In genomic region chr20:38725458-38725958, GRCh38 we compare ENCODE assay signal across 15 cellular contexts. TPM values are rescaled to one million over a fixed set of nuclear protein-coding genes. Genes with fewer than 3 reads are reported as not detected.
DNase-seq lines count a peak whose midpoint lies in the region; ATAC-seq, FAIRE-seq and TF ChIP-seq lines count a peak whose summit lies in the region.
"Had no signal": no experiment of that assay in that cellular context is flagged by ENCODE, and none has a peak within 500 bp of the region (broad histone marks: within the 10 kb centered on the region; RNA-seq: fewer than 3 reads in every experiment).

No MANE protein-coding gene starts in this region.

- no peak for ATAC-seq in CD4-positive, CD25-positive, alpha-beta regulatory T cell (ENCODE audit: low read depth in 2 of 2)
- no peak for ATAC-seq in activated CD8-positive, alpha-beta T cell treated with anti-CD3 and anti-CD28 coated beads for 36 hours
- no peak for ATAC-seq in HG02642 (IDR thresholded peaks at IDR 0.05; ENCODE audit: poor library complexity, unreplicated experiment)
- ATAC-seq: gastroesophageal sphincter had no signal

- no peak for FAIRE-seq in frontal cortex (lab: Jason Lieb, UNC)
- FAIRE-seq: D721Med had no signal

- no peaks in the 10 kb centered on the region for H3K79me2 ChIP-seq in PC-9 (ENCODE audit: low read depth)

- peak overlapping the region; percentile 44; the same call in 1 of the 2 replicates for H3K9ac ChIP-seq in ES-I3 (ENCODE audit: low read depth, low read length)

- H3K36me3 ChIP-seq in CD4-positive, CD25-positive, alpha-beta regulatory T cell (ENCODE audit: control insufficient read depth, insufficient read depth, low read length) = no peaks in the 10 kb centered on the region
- H3K36me3 ChIP-seq in ES-I3 (ENCODE audit: insufficient read depth, low read length) (no peaks in the 10 kb centered on the region), PC-9 (ENCODE audit: low read depth) (no peaks in the 10 kb centered on the region)
- H3K36me3 ChIP-seq: gastroesophageal sphincter, tibial nerve had no signal

- H3K27ac ChIP-seq in CD4-positive, CD25-positive, alpha-beta regulatory T cell (ENCODE audit: insufficient read depth, low read length, poor library complexity, severe bottlenecking) = no peak overlapping the region
- H3K27ac ChIP-seq in PC-9 = no peak overlapping the region
- H3K27ac ChIP-seq: gastroesophageal sphincter, tibial nerve had no signal

- POLR2A ChIA-PET in activated CD8-positive, alpha-beta T cell treated with anti-CD3 and anti-CD28 coated beads for 36 hours (lab: Charles Lee) = interaction anchor here (1.1 to 1.2 kb wide), 2 partner anchors 35 to 52 kb away, joined by 3 read pairs; no protein-coding TSS in a partner anchor
- POLR2A ChIA-PET in PC-9 (lab: Charles Lee; ENCODE audit: unreplicated experiment) = no interaction called here

- peak overlapping the region in 1 of 3 donors; percentile 91 for H3K27ac Mint-ChIP-seq in CD4-positive, CD25-positive, alpha-beta regulatory T cell
- no peak overlapping the region for H3K27ac Mint-ChIP-seq in activated CD8-positive, alpha-beta T cell treated with anti-CD3 and anti-CD28 coated beads for 36 hours
- H3K27ac Mint-ChIP-seq in mesothelial cell of epicardium = no peak overlapping the region

- intact Hi-C loops in activated CD8-positive, alpha-beta T cell treated with anti-CD3 and anti-CD28 coated beads for 36 hours (cut with micrococcal nuclease) = loop anchor here (5.0 kb wide), 1 partner anchor 38 kb away; no protein-coding TSS in a partner anchor
- intact Hi-C loops in PC-9 (cut with micrococcal nuclease; ENCODE audit: unreplicated experiment) = no loop called here

- peak overlapping the region; percentile 32 for H3K4me3 ChIP-seq in CD4-positive, CD25-positive, alpha-beta regulatory T cell (ENCODE audit: low read depth, low read length)
- no peak overlapping the region for H3K4me3 ChIP-seq in PC-9
- H3K4me3 ChIP-seq: gastroesophageal sphincter, tibial nerve had no signal

- H3K27me3 Mint-ChIP-seq in CD4-positive, CD25-positive, alpha-beta regulatory T cell = peaks cover 93% of the 10 kb centered on the region
- H3K27me3 Mint-ChIP-seq in activated CD8-positive, alpha-beta T cell treated with anti-CD3 and anti-CD28 coated beads for 36 hours = peaks cover 90% of the 10 kb centered on the region
- peaks cover 99% of the 10 kb centered on the region for H3K27me3 Mint-ChIP-seq in mesothelial cell of epicardium (ENCODE audit: low read depth)

- no peaks in the 10 kb centered on the region for H3K9me3 ChIP-seq in CD4-positive, CD25-positive, alpha-beta regulatory T cell (ENCODE audit: control insufficient read depth in 2 of 2, low read length in 2 of 2)
- H3K9me3 ChIP-seq in ES-I3 (ENCODE audit: control insufficient read depth, insufficient read depth, low read length) = no peaks in the 10 kb centered on the region
- H3K9me3 ChIP-seq in PC-9 (ENCODE audit: insufficient read depth, low read depth) = no peaks in the 10 kb centered on the region
- H3K9me3 ChIP-seq: tibial nerve had no signal

- peak overlapping the region in 3 of 4 donors; percentile 57 to 69 (median 64) for H3K4me3 Mint-ChIP-seq in CD4-positive, CD25-positive, alpha-beta regulatory T cell
- H3K4me3 Mint-ChIP-seq in activated CD8-positive, alpha-beta T cell treated with anti-CD3 and anti-CD28 coated beads for 36 hours = no peak overlapping the region
- peak overlapping the region; percentile 15 for H3K4me3 Mint-ChIP-seq in mesothelial cell of epicardium

- CTCF ChIA-PET in activated CD8-positive, alpha-beta T cell treated with anti-CD3 and anti-CD28 coated beads for 36 hours (lab: Charles Lee) = interaction anchor here (0.8 to 5.3 kb wide), 13 partner anchors 10 to 260 kb away, joined by 3 to 53 read pairs (median 4); partner anchors contain the start of gene ACTR5
- CTCF ChIA-PET in PC-9 (lab: Charles Lee) = no interaction called here

- H3K36me3 Mint-ChIP-seq in CD4-positive, CD25-positive, alpha-beta regulatory T cell = no peaks in the 10 kb centered on the region
- no peaks in the 10 kb centered on the region for H3K36me3 Mint-ChIP-seq in activated CD8-positive, alpha-beta T cell treated with anti-CD3 and anti-CD28 coated beads for 36 hours (ENCODE audit: low read depth)
- no peaks in the 10 kb centered on the region for H3K36me3 Mint-ChIP-seq in mesothelial cell of epicardium

- no peak overlapping the region for H2AFZ ChIP-seq in PC-9

- peaks cover 0 to 7% (median 0%) of the 10 kb centered on the region in 7 donors for H3K9me3 Mint-ChIP-seq in CD4-positive, CD25-positive, alpha-beta regulatory T cell
- peaks cover 3% of the 10 kb centered on the region for H3K9me3 Mint-ChIP-seq in activated CD8-positive, alpha-beta T cell treated with anti-CD3 and anti-CD28 coated beads for 36 hours
- H3K9me3 Mint-ChIP-seq in mesothelial cell of epicardium = no peaks in the 10 kb centered on the region

- H3K4me1 ChIP-seq in CD4-positive, CD25-positive, alpha-beta regulatory T cell (ENCODE audit: control insufficient read depth, insufficient read depth, low read length, poor library complexity, severe bottlenecking) = peaks cover 66% of the 10 kb centered on the region
- H3K4me1 ChIP-seq in ES-I3 (ENCODE audit: insufficient read depth, low read length) (peaks cover 3% of the 10 kb centered on the region; the same call in 1 of the 2 replicates), PC-9 (replicated peaks; ENCODE audit: insufficient read depth) (no peaks in the 10 kb centered on the region)

- no TSS peak for BruUV-seq in PC-9 (replicated peaks; lab: Mats Ljungman, UMichigan)

- no peaks in the 10 kb centered on the region for H3K9me2 ChIP-seq in PC-9 (ENCODE audit: insufficient read depth)

- peaks cover 48% of the 10 kb centered on the region for H3K27me3 ChIP-seq in CD4-positive, CD25-positive, alpha-beta regulatory T cell (ENCODE audit: control insufficient read depth, insufficient read depth, low read length)
- peaks cover 59% of the 10 kb centered on the region for H3K27me3 ChIP-seq in PC-9 (ENCODE audit: insufficient read depth, low read depth)

- no peaks in the 10 kb centered on the region for H4K20me1 ChIP-seq in PC-9 (ENCODE audit: insufficient read depth)

- TF ChIP-seq CTCF in activated CD8-positive, alpha-beta T cell treated with anti-CD3 and anti-CD28 coated beads for 36 hours (IDR thresholded peaks at IDR 0.05) = no peak
- TF ChIP-seq CTCF in mesothelial cell of epicardium (IDR thresholded peaks at IDR 0.05; ENCODE audit: unreplicated experiment) (no peak), PC-9 (conservative IDR thresholded peaks at IDR 0.05) (no peak)

- no peak overlapping the region for H3K4me2 ChIP-seq in PC-9

- H3F3A ChIP-seq in PC-9 (ENCODE audit: insufficient read depth, low read depth) = no peaks in the 10 kb centered on the region

- no peak for DNase-seq in CD4-positive, CD25-positive, alpha-beta regulatory T cell
- peak; percentile 8 for DNase-seq in activated CD8-positive, alpha-beta T cell treated with anti-CD3 and anti-CD28 coated beads for 36 hours
- no peak for DNase-seq in mesothelial cell of epicardium (ENCODE audit: low spot score in 2 of 2, unreplicated experiment in 2 of 2)
- DNase-seq in frontal cortex (ENCODE audit: low spot score in 2 of 2) = no peak
- no peak for DNase-seq in NCI-H2081 (lab: John Stamatoyannopoulos, UW)
- no peak for DNase-seq in PC-9
- DNase-seq: amniotic stem cell had no signal

- peaks cover 6 to 67% (median 43%) of the 10 kb centered on the region in 4 donors for H3K4me1 Mint-ChIP-seq in CD4-positive, CD25-positive, alpha-beta regulatory T cell
- peaks cover 54% of the 10 kb centered on the region for H3K4me1 Mint-ChIP-seq in activated CD8-positive, alpha-beta T cell treated with anti-CD3 and anti-CD28 coated beads for 36 hours (ENCODE audit: low read depth)
- H3K4me1 Mint-ChIP-seq in mesothelial cell of epicardium = peaks cover 34% of the 10 kb centered on the region

RNA-seq across cellular contexts. Expression of gene SLC32A1, which starts 1.2 kb away (rescaled TPM):
- total RNA-seq in CD4-positive, CD25-positive, alpha-beta regulatory T cell = not detected
- not detected for polyA plus RNA-seq in CD4-positive, CD25-positive, alpha-beta regulatory T cell
- not detected for total RNA-seq in activated CD8-positive, alpha-beta T cell treated with anti-CD3 and anti-CD28 coated beads for 36 hours
- total RNA-seq in mesothelial cell of epicardium = not detected in 3 replicates
- total RNA-seq in frontal cortex = 7.7 TPM
- total RNA-seq in PC-9 (2021) = not detected in 2 replicates
- total RNA-seq: dermis microvascular lymphatic vessel endothelial cell, gastroesophageal sphincter, left cardiac atrium, skeletal muscle tissue, tibial nerve had no signal

RNA-seq across cellular contexts. Expression of gene ACTR5, which starts 22.8 kb away (rescaled TPM):
- total RNA-seq in CD4-positive, CD25-positive, alpha-beta regulatory T cell = 14.5 TPM
- 10 to 100 TPM in 2 of 4 donors, 1 to 10 TPM in 2; 6.1 to 12.2 (median 10.3) TPM for polyA plus RNA-seq in CD4-positive, CD25-positive, alpha-beta regulatory T cell
- total RNA-seq in activated CD8-positive, alpha-beta T cell treated with anti-CD3 and anti-CD28 coated beads for 36 hours = 1 to 10 TPM; 7.1 to 7.4 TPM
- total RNA-seq in mesothelial cell of epicardium (9.5 to 9.7 TPM (median 9.5 TPM) in 3 replicates), frontal cortex (9.8 TPM), PC-9 (2021) (7.8 and 10.1 TPM in 2 replicates)
